In the genomic region with DNA sequence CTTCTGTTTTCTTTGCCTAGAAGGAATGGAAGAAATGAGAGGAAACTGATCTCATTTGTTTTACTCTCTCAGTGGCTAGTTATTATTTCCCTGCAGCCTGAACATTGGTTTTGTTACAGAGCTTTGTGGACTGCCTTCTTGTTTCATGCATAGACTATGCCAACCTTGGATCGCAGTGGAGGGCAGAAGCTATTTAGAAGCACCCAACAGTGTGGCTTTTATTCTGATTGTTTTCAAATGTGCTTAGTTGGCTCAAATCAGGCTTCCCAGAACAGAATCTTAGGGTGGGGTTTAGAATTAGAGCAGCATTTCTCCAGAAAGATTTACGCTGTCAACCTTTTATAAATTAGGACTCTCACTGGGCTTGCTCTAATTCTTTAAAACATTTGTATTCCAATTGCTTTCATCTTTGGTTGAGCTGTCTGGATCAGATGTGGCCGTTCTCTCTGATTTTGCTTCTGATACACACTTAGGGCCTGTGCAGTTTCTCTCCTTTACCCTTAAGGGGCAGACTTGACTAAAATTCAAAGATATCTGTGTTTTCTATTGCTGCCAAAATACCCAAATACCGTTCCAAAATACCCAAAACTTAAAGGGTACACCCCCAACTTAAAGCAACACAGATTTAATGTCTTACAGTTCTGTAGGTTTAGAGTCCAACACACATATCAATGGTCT, we compare ENCODE assay signal across 17 cellular contexts.
A peak's percentile ranks its signal among the peaks of the same experiment; 100 is the strongest.
DNase-seq lines count a peak whose midpoint lies in the region; ATAC-seq and TF ChIP-seq lines count a peak whose summit lies in the region.
"Had no signal": no experiment of that assay in that cellular context is flagged by ENCODE, and none has a peak within 500 bp of the region (broad histone marks: within the 10 kb centered on the region; RNA-seq: fewer than 3 reads in every experiment).

No MANE protein-coding gene starts in this region.

- DNase-seq in NCI-H69 (lab: John Stamatoyannopoulos, UW) (peak; percentile 14), midbrain (lab: John Stamatoyannopoulos, UW) (peak; percentile 66), BE2C (no peak), NCI-H226 (no peak)
- no peak for DNase-seq in stimulated activated CD4-positive, alpha-beta T cell treated with anti-CD3 and anti-CD28 coated beads, Interleukin-4, amount 100 ng/mL, for 4 hours
- DNase-seq: activated CD4-positive, alpha-beta T cell treated with anti-CD3 and anti-CD28 coated beads, Interleukin-2, amount 50 U/mL, for 1 hour; activated naive CD8-positive, alpha-beta T cell treated with anti-CD3 and anti-CD28 coated beads for 36 hours; activated T-cell treated with anti-CD3 and anti-CD28 coated beads for 4 hours; CD8-positive, alpha-beta memory T cell; cerebellar nuclear complex; left colon; NCI-H187; NCI-H510A treated with DMSO at 0.1 percent for 48 hours; SJCRH30 had no signal

- TF ChIP-seq CTCF in BE2C (IDR thresholded peaks at IDR 0.05; ENCODE audit: low read depth, low read length): no peak

- H3K27ac ChIP-seq in cingulate gyrus (ENCODE audit: low read depth, low read length): peak overlapping the region; percentile 3
- H3K27ac ChIP-seq: epithelial cell of prostate, SJCRH30 had no signal

- H3K9me3 ChIP-seq in BE2C: no peaks in the 10 kb centered on the region
- H3K9me3 ChIP-seq: SJCRH30 had no signal

- no peaks in the 10 kb centered on the region for H3K36me3 ChIP-seq in BE2C
- H3K36me3 ChIP-seq: SJCRH30 had no signal

- no peaks in the 10 kb centered on the region for H3K27me3 ChIP-seq in BE2C
- H3K27me3 ChIP-seq: SJCRH30 had no signal

- H3K4me3 ChIP-seq in BE2C (ENCODE audit: low read depth, low read length): no peak overlapping the region
- H3K4me3 ChIP-seq: SJCRH30 had no signal

- no peak for ATAC-seq in HG03159 (IDR thresholded peaks at IDR 0.05; ENCODE audit: unreplicated experiment)
- ATAC-seq: left colon had no signal

- peaks cover 7% of the 10 kb centered on the region; the same call in 1 of the 2 replicates for H3K4me1 ChIP-seq in BE2C

Comparison
In these comparisons a context has a peak if more than half of its experiments do, and no peak if none do; other contexts are left out.
1. DNase-seq: peak in NCI-H69 (single experiment) and midbrain (single experiment); none in BE2C (single experiment), stimulated activated CD4-positive, alpha-beta T cell treated with anti-CD3 and anti-CD28 coated beads, Interleukin-4, amount 100 ng/mL, for 4 hours (0 of 2) and NCI-H226 (single experiment).